1 cellular context compared by ENCODE assay signal in genomic region chr19:34677386-34678084, GRCh38.
TF ChIP-seq lines count a peak whose summit lies in the region.

Gene ZNF302, plus strand, starts transcription at chr19:34677678. Its CDS starts 1,127 bp downstream, at chr19:34678805.

TF ChIP-seq in GM12878, 131 proteins besides CTCF, POLR2A, EP300 and RAD21 (continued from another document and continues in another):
- TF ChIP-seq ATF2 (IDR thresholded peaks at IDR 0.05; ENCODE audit: low read length), result no peak
- no peak for TF ChIP-seq E4F1 (IDR thresholded peaks at IDR 0.05; ENCODE audit: borderline replicate concordance, partially characterized antibody)
- no peak; the same call in 1 of the 2 replicates for TF ChIP-seq ZBTB4 (CRISPR knock-in tag; IDR thresholded peaks at IDR 0.05)
- TF ChIP-seq RELA (IDR thresholded peaks at IDR 0.05; ENCODE audit: borderline replicate concordance, partially characterized antibody), result peak; percentile 27
- TF ChIP-seq ZBTB11 (CRISPR knock-in tag; IDR thresholded peaks at IDR 0.05), result no peak
- TF ChIP-seq MEF2A (IDR thresholded peaks at IDR 0.05; ENCODE audit: insufficient read depth, low read depth, low read length), result no peak
- no peak for TF ChIP-seq EED (IDR thresholded peaks at IDR 0.05; ENCODE audit: low read depth)
- peak; percentile 69; the same call in 1 of the 2 replicates for TF ChIP-seq GATAD2B (conservative IDR thresholded peaks at IDR 0.05; ENCODE audit: low read depth)
- no peak for TF ChIP-seq PKNOX1 (IDR thresholded peaks at IDR 0.05)
- 0 out of 2 replicates have a peak, but pooled peaks have one; percentile 40 for TF ChIP-seq TCF3 (IDR thresholded peaks at IDR 0.05; ENCODE audit: borderline replicate concordance, insufficient read depth, low read depth, low read length)
- TF ChIP-seq FOXK2 (IDR thresholded peaks at IDR 0.05), result no peak
- TF ChIP-seq PAX5 (IDR thresholded peaks at IDR 0.05; ENCODE audit: borderline replicate concordance, low read depth, low read length), result no peak
- TF ChIP-seq ATF7 (IDR thresholded peaks at IDR 0.05; ENCODE audit: low read depth), result no peak; the same call in 1 of the 2 replicates
- no peak for TF ChIP-seq TCF7 (IDR thresholded peaks at IDR 0.05; ENCODE audit: borderline replicate concordance)
- peak; percentile 53 for TF ChIP-seq BRCA1 (IDR thresholded peaks at IDR 0.05; ENCODE audit: low read depth, low read length)
- no peak for TF ChIP-seq TARDBP (IDR thresholded peaks at IDR 0.05; ENCODE audit: borderline replicate concordance)
- no peak for TF ChIP-seq SKIL (IDR thresholded peaks at IDR 0.05; ENCODE audit: low read depth, poor library complexity, severe bottlenecking)
- peak; percentile 90 for TF ChIP-seq NR2F1 (conservative IDR thresholded peaks at IDR 0.05)
- no peak for TF ChIP-seq BCL3 (IDR thresholded peaks at IDR 0.05; ENCODE audit: borderline replicate concordance, insufficient read depth, low read depth, low read length, poor library complexity, severe bottlenecking)
- peak; percentile 69 for TF ChIP-seq ZNF687 (IDR thresholded peaks at IDR 0.05)
- no peak for TF ChIP-seq BMI1 (IDR thresholded peaks at IDR 0.05; ENCODE audit: borderline replicate concordance)
- TF ChIP-seq CHD4 (IDR thresholded peaks at IDR 0.05), result no peak
- peak; percentile 44; the same call in 1 of the 2 replicates for TF ChIP-seq CBX5 (IDR thresholded peaks at IDR 0.05; ENCODE audit: low read depth)
- TF ChIP-seq RBBP5 (conservative IDR thresholded peaks at IDR 0.05), result no peak
- peak; percentile 2; the same call in 1 of the 2 replicates for TF ChIP-seq MLLT1 (IDR thresholded peaks at IDR 0.05)
- peak in 1 of 2 experiments; percentile 39; a peak in 1 of 4 replicates for TF ChIP-seq BHLHE40 (IDR thresholded peaks at IDR 0.05; ENCODE audit: borderline replicate concordance in 1 of 2, low read depth in 2 of 2, low read length in 1 of 2)
- TF ChIP-seq MYB (IDR thresholded peaks at IDR 0.05; ENCODE audit: borderline replicate concordance, low read depth, low read length), result no peak
- no peak for TF ChIP-seq TBL1XR1 (IDR thresholded peaks at IDR 0.05; ENCODE audit: low read depth, low read length)
- no peak for TF ChIP-seq ZBTB33 (IDR thresholded peaks at IDR 0.05)
